Comparison of ENCODE assay signal across 16 cellular contexts in genomic region chr14:71661441-71661840, GRCh38.
"Had no signal": no experiment of that assay in that cellular context is flagged by ENCODE, and none has a peak within 500 bp of the region (broad histone marks: within the 10 kb centered on the region; RNA-seq: fewer than 3 reads in every experiment).

No MANE protein-coding gene starts in this region.

- DNase-seq: effector CD8-positive, alpha-beta T cell; gastrocnemius medialis; heart right ventricle; hypothalamus; kidney glomerular epithelial cell; naive thymus-derived CD4-positive, alpha-beta T cell; nephron progenitor cell; psoas muscle; retina; right lobe of liver; stimulated activated CD4-positive, alpha-beta T cell treated with anti-CD3 and anti-CD28 coated beads, Interleukin-4, amount 100 ng/mL, for 1 hour; stimulated activated CD8-positive, alpha-beta memory T cell treated with anti-CD3 and anti-CD28 coated beads, Interleukin-4, amount 100 ng/mL, for 48 hours; stimulated activated naive CD8-positive, alpha-beta T cell treated with anti-CD3 and anti-CD28 coated beads, Interleukin-15, Interleukin-2, amounts not matched to agents 100 U/mL and 50 U/mL, for 24 hours; upper lobe of right lung had no signal

- FAIRE-seq: endometrium, islet of Langerhans had no signal
